ENCODE assay signal across 6 cellular contexts in genomic region chr16:426115-426905, GRCh38. TPM values are rescaled to one million over a fixed set of nuclear protein-coding genes. Genes with fewer than 3 reads are reported as not detected.
DNase-seq lines count a peak whose midpoint lies in the region; ATAC-seq, FAIRE-seq and TF ChIP-seq lines count a peak whose summit lies in the region.

No MANE protein-coding gene starts in this region.

- peak overlapping the region; percentile 97 for H3K4me3 ChIP-seq in right cardiac atrium (ENCODE audit: low read length)
- H3K4me3 ChIP-seq in tibial artery, result peak overlapping the region; percentile 65 to 83

- H3K27me3 ChIP-seq in right cardiac atrium (ENCODE audit: control insufficient read depth, insufficient read depth) (no peaks in the 10 kb centered on the region), tibial artery (no peaks in the 10 kb centered on the region)

- H3K4me1 ChIP-seq in right cardiac atrium (ENCODE audit: control insufficient read depth, insufficient read depth, low read length) (peaks cover 6% of the 10 kb centered on the region), tibial artery (peaks cover 0 to 48% (median 32%) of the 10 kb centered on the region in 4 donors)

- DNase-seq in RKO (ENCODE audit: low spot score), result peak; percentile 45
- peak; percentile 36 to 72 (median 71) for DNase-seq in right cardiac atrium
- DNase-seq in tibial artery, result peak in 1 of 2 donors; percentile 68
- no peak for DNase-seq in D721Med (ENCODE audit: insufficient read length, low spot score)
- DNase-seq in MV-4-11 (lab: John Stamatoyannopoulos, UW), result no peak

- H3K36me3 ChIP-seq in tibial artery, result no peaks in the 10 kb centered on the region

- TF ChIP-seq CTCF in tibial artery (IDR thresholded peaks at IDR 0.05) (no peak), D721Med (IDR thresholded peaks at IDR 0.05; ENCODE audit: insufficient read depth, missing control alignments) (no peak)

- under 1% methylated on average over 97 of the region's 97 CpGs for WGBS in right cardiac atrium

- ATAC-seq in GM21381 (IDR thresholded peaks at IDR 0.05; ENCODE audit: unreplicated experiment) (peak; percentile 18), right cardiac atrium (no peak)

- intact Hi-C loops in right cardiac atrium (cut with DNase I), result no loop called here
- intact Hi-C loops in tibial artery (cut with DNase I; ENCODE audit: low total_unique reads), result no loop called here

- H3K9me3 ChIP-seq in right cardiac atrium (ENCODE audit: control insufficient read depth, low read length), result no peaks in the 10 kb centered on the region
- H3K9me3 ChIP-seq in tibial artery, result no peaks in the 10 kb centered on the region

- H3K27ac ChIP-seq in right cardiac atrium (ENCODE audit: low read length) (peak overlapping the region; percentile 81), tibial artery (peak overlapping the region; percentile 59 to 95)

- no peak for FAIRE-seq in D721Med (lab: Jason Lieb, UNC)

RNA-seq across cellular contexts. Expression of gene RAB11FIP3, which starts 0.9 kb away (rescaled TPM):
- total RNA-seq in right cardiac atrium, result 10 to 100 TPM; 32.2 to 44.6 (median 38.4) TPM
- 25.1 TPM for polyA plus RNA-seq in right cardiac atrium

RNA-seq across cellular contexts. Expression of gene DECR2, which starts 24.6 kb away (rescaled TPM):
- 10 to 100 TPM in 3 of 4 donors, 1 to 10 TPM in 1; 8.6 to 14.6 (median 13.3) TPM for total RNA-seq in right cardiac atrium
- polyA plus RNA-seq in right cardiac atrium, result 14.3 TPM

RNA-seq across cellular contexts. Expression of gene NME4, which starts 29.3 kb away (rescaled TPM):
- 10 to 100 TPM; 49.7 to 86.4 (median 66.0) TPM for total RNA-seq in right cardiac atrium
- polyA plus RNA-seq in right cardiac atrium, result 73.1 TPM

RNA-seq across cellular contexts. Expression of gene PGAP6, which starts 44.5 kb away (rescaled TPM):
- total RNA-seq in right cardiac atrium, result 10 to 100 TPM; 28.0 to 39.5 (median 34.8) TPM
- polyA plus RNA-seq in right cardiac atrium, result 33.2 TPM

RNA-seq across cellular contexts. Expression of gene MRPL28, which starts 56.0 kb away (rescaled TPM):
- 10 to 100 TPM; 63.9 to 74.9 (median 69.3) TPM for total RNA-seq in right cardiac atrium
- polyA plus RNA-seq in right cardiac atrium, result 130 TPM

Comparison
In these comparisons a context has a peak if more than half of its experiments do, and no peak if none do; other contexts are left out.
1. DNase-seq: peak in RKO (single experiment) and right cardiac atrium (3 of 3); none in D721Med (single experiment) and MV-4-11 (single experiment).